Comparison of ENCODE assay signal across 1 cellular context in genomic region chrX:140502491-140503229, GRCh38.
TF ChIP-seq lines count a peak whose summit lies in the region.

No MANE protein-coding gene starts in this region.

TF ChIP-seq in endothelial cell of umbilical vein, 7 proteins besides CTCF, POLR2A, EP300 and RAD21:
- TF ChIP-seq GATA2 (IDR thresholded peaks at IDR 0.05; ENCODE audit: insufficient read depth, insufficient read length, low read depth, low read length) (no peak), POLR2AphosphoS5 (IDR thresholded peaks at IDR 0.05; ENCODE audit: insufficient read depth, low read depth, low read length) (no peak), EZH2 (IDR thresholded peaks at IDR 0.05; ENCODE audit: borderline replicate concordance, low read depth, low read length, severe bottlenecking) (peak; percentile 61)
- TF ChIP-seq, protein P1, sequence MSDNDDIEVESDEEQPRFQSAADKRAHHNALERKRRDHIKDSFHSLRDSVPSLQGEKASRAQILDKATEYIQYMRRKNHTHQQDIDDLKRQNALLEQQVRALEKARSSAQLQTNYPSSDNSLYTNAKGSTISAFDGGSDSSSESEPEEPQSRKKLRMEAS (IDR thresholded peaks at IDR 0.05; ENCODE audit: insufficient read depth, insufficient read length) = no peak
